Comparison of ENCODE assay signal across 11 cellular contexts in genomic region chr12:124464062-124464461, GRCh38.
A peak's percentile ranks its signal among the peaks of the same experiment; 100 is the strongest.
DNase-seq lines count a peak whose midpoint lies in the region; ATAC-seq and TF ChIP-seq lines count a peak whose summit lies in the region.
"Had no signal": no experiment of that assay in that cellular context is flagged by ENCODE, and none has a peak within 500 bp of the region (broad histone marks: within the 10 kb centered on the region; RNA-seq: fewer than 3 reads in every experiment).

No MANE protein-coding gene starts in this region.

- intact Hi-C loops in activated CD4-positive, alpha-beta T cell treated with anti-CD3 and anti-CD28 coated beads, Interleukin-2, amount 10 ng/mL, durations not matched to agents 24 days and 14 days (cut with micrococcal nuclease) = no loop called here

- POLR2A ChIA-PET in activated CD4-positive, alpha-beta T cell treated with anti-CD3 and anti-CD28 coated beads, Interleukin-2, amount 10 ng/mL, durations not matched to agents 7 days and 5 days (lab: Charles Lee) = interaction anchor here (0.6 kb wide), 1 partner anchor 8 kb away, joined by 3 read pairs; no protein-coding TSS in a partner anchor

- no peaks in the 10 kb centered on the region for H3K9me3 Mint-ChIP-seq in activated CD4-positive, alpha-beta T cell treated with anti-CD3 and anti-CD28 coated beads, Interleukin-2, amount 10 ng/mL, durations not matched to agents 24 days and 14 days
- H3K9me3 Mint-ChIP-seq in activated CD4-positive, alpha-beta T cell treated with anti-CD3 and anti-CD28 coated beads, Interleukin-2, amount 10 ng/mL, durations not matched to agents 7 days and 5 days = peaks cover 8% of the 10 kb centered on the region
- H3K9me3 Mint-ChIP-seq in endothelial cell (ENCODE audit: unreplicated experiment) (no peaks in the 10 kb centered on the region), osteocyte (ENCODE audit: unreplicated experiment) (no peaks in the 10 kb centered on the region)

- CTCF ChIA-PET in activated CD4-positive, alpha-beta T cell treated with anti-CD3 and anti-CD28 coated beads, Interleukin-2, amount 10 ng/mL, durations not matched to agents 7 days and 5 days (lab: Charles Lee) = interaction anchor here (3.4 kb wide), 1 partner anchor 9 kb away, joined by 29 read pairs; no protein-coding TSS in a partner anchor

- no peaks in the 10 kb centered on the region for H3K27me3 Mint-ChIP-seq in activated CD4-positive, alpha-beta T cell treated with anti-CD3 and anti-CD28 coated beads, Interleukin-2, amount 10 ng/mL, durations not matched to agents 24 days and 14 days
- H3K27me3 Mint-ChIP-seq in activated CD4-positive, alpha-beta T cell treated with anti-CD3 and anti-CD28 coated beads, Interleukin-2, amount 10 ng/mL, durations not matched to agents 7 days and 5 days = no peaks in the 10 kb centered on the region
- H3K27me3 Mint-ChIP-seq in endothelial cell (ENCODE audit: unreplicated experiment) (peaks cover 26% of the 10 kb centered on the region), osteocyte (ENCODE audit: unreplicated experiment) (no peaks in the 10 kb centered on the region)
- H3K27me3 Mint-ChIP-seq: activated T-cell treated with anti-CD3 and anti-CD28 coated beads, Interleukin-2, amount 50 U/mL, for 24 hours had no signal

- peaks cover 52% of the 10 kb centered on the region for H3K36me3 Mint-ChIP-seq in activated CD4-positive, alpha-beta T cell treated with anti-CD3 and anti-CD28 coated beads, Interleukin-2, amount 10 ng/mL, durations not matched to agents 24 days and 14 days (ENCODE audit: low read depth)
- peaks cover 45% of the 10 kb centered on the region for H3K36me3 Mint-ChIP-seq in activated CD4-positive, alpha-beta T cell treated with anti-CD3 and anti-CD28 coated beads, Interleukin-2, amount 10 ng/mL, durations not matched to agents 7 days and 5 days (ENCODE audit: low read depth)
- H3K36me3 Mint-ChIP-seq in endothelial cell (ENCODE audit: low read depth, unreplicated experiment) = peaks cover 50% of the 10 kb centered on the region
- H3K36me3 Mint-ChIP-seq in osteocyte (ENCODE audit: unreplicated experiment) = peaks cover 32% of the 10 kb centered on the region

- peaks cover 31% of the 10 kb centered on the region for H3K4me1 Mint-ChIP-seq in activated CD4-positive, alpha-beta T cell treated with anti-CD3 and anti-CD28 coated beads, Interleukin-2, amount 10 ng/mL, durations not matched to agents 24 days and 14 days
- peaks cover 40% of the 10 kb centered on the region for H3K4me1 Mint-ChIP-seq in activated CD4-positive, alpha-beta T cell treated with anti-CD3 and anti-CD28 coated beads, Interleukin-2, amount 10 ng/mL, durations not matched to agents 7 days and 5 days
- no peaks in the 10 kb centered on the region for H3K4me1 Mint-ChIP-seq in endothelial cell (ENCODE audit: unreplicated experiment)
- H3K4me1 Mint-ChIP-seq in osteocyte (ENCODE audit: unreplicated experiment) = peaks cover 36% of the 10 kb centered on the region

- no peak for TF ChIP-seq CTCF in endothelial cell (IDR thresholded peaks at IDR 0.05; ENCODE audit: unreplicated experiment)
- no peak for TF ChIP-seq CTCF in osteocyte (IDR thresholded peaks at IDR 0.05)

- no peak overlapping the region for H3K27ac Mint-ChIP-seq in activated CD4-positive, alpha-beta T cell treated with anti-CD3 and anti-CD28 coated beads, Interleukin-2, amount 10 ng/mL, durations not matched to agents 24 days and 14 days
- H3K27ac Mint-ChIP-seq in activated CD4-positive, alpha-beta T cell treated with anti-CD3 and anti-CD28 coated beads, Interleukin-2, amount 10 ng/mL, durations not matched to agents 7 days and 5 days = no peak overlapping the region
- H3K27ac Mint-ChIP-seq in endothelial cell (ENCODE audit: unreplicated experiment) = no peak overlapping the region
- peak overlapping the region; percentile 60 for H3K27ac Mint-ChIP-seq in osteocyte (ENCODE audit: unreplicated experiment)

- no peak for ATAC-seq in GM19395 (IDR thresholded peaks at IDR 0.05; ENCODE audit: unreplicated experiment)

- DNase-seq in activated CD4-positive, alpha-beta T cell treated with anti-CD3 and anti-CD28 coated beads, Interleukin-2, amount 10 ng/mL, durations not matched to agents 24 days and 14 days = no peak
- DNase-seq in activated CD4-positive, alpha-beta T cell treated with anti-CD3 and anti-CD28 coated beads, Interleukin-2, amount 10 ng/mL, durations not matched to agents 7 days and 5 days = no peak
- DNase-seq in NOMO-1 treated with dmso at 0.1 percent for 144 hours (lab: John Stamatoyannopoulos, UW; ENCODE audit: unreplicated experiment) (peak; percentile 32), endothelial cell (ENCODE audit: low spot score) (no peak), osteocyte (ENCODE audit: extremely low spot score, unreplicated experiment) (no peak), Ammon's horn (ENCODE audit: low spot score) (no peak), retina (no peak)
- DNase-seq: activated T-cell treated with anti-CD3 and anti-CD28 coated beads, Interleukin-2, amount 50 U/mL, for 24 hours; NCI-H1930; OCI-M1 had no signal

- peak overlapping the region; percentile 17 for H3K4me3 Mint-ChIP-seq in activated CD4-positive, alpha-beta T cell treated with anti-CD3 and anti-CD28 coated beads, Interleukin-2, amount 10 ng/mL, durations not matched to agents 24 days and 14 days
- no peak overlapping the region for H3K4me3 Mint-ChIP-seq in activated CD4-positive, alpha-beta T cell treated with anti-CD3 and anti-CD28 coated beads, Interleukin-2, amount 10 ng/mL, durations not matched to agents 7 days and 5 days
- peak overlapping the region; percentile 70 for H3K4me3 Mint-ChIP-seq in endothelial cell (ENCODE audit: unreplicated experiment)
- H3K4me3 Mint-ChIP-seq in osteocyte (ENCODE audit: unreplicated experiment) = no peak overlapping the region
- H3K4me3 Mint-ChIP-seq: activated T-cell treated with anti-CD3 and anti-CD28 coated beads, Interleukin-2, amount 50 U/mL, for 24 hours had no signal

Comparison
In these comparisons a context has a peak if more than half of its experiments do, and no peak if none do; other contexts are left out.
1. H3K4me3 Mint-ChIP-seq: peak in activated CD4-positive, alpha-beta T cell treated with anti-CD3 and anti-CD28 coated beads, Interleukin-2, amount 10 ng/mL, durations not matched to agents 24 days and 14 days (single experiment) and endothelial cell (single experiment); none in activated CD4-positive, alpha-beta T cell treated with anti-CD3 and anti-CD28 coated beads, Interleukin-2, amount 10 ng/mL, durations not matched to agents 7 days and 5 days (single experiment) and osteocyte (single experiment).